ENCODE assay signal across 24 cellular contexts in genomic region chr3:80297720-80298119, GRCh38.
"Had no signal": no experiment of that assay in that cellular context is flagged by ENCODE, and none has a peak within 500 bp of the region (broad histone marks: within the 10 kb centered on the region; RNA-seq: fewer than 3 reads in every experiment).

No MANE protein-coding gene starts in this region.

- H3K9ac ChIP-seq: KMS-11, SK-N-SH had no signal

- H3K9me3 ChIP-seq: SK-N-SH had no signal

- H3K27ac ChIP-seq: HL-60, KMS-11, RWPE1 had no signal

- H3K4me3 ChIP-seq: K562 had no signal

- DNase-seq: Kasumi-1, MV-4-11, NCI-H1048, NCI-H1105, NCI-H1436 treated with DMSO at 0.1 percent for 48 hours, NCI-H1694, NCI-H187 treated with DMSO at 0.1 percent for 48 hours, NCI-H2029 treated with DMSO at 0.1 percent for 48 hours, NCI-H2107, NCI-H2171 treated with DMSO at 0.1 percent for 48 hours, NCI-H345, NCI-H446 treated with DMSO at 0.1 percent for 48 hours, NCI-H510A treated with DMSO at 0.1 percent for 48 hours, NCI-H526, NCI-H774, PC-3, SHP77, SK-N-SH, T-helper 1 cell, T-helper 17 cell had no signal

- H3K9me2 ChIP-seq: SK-N-SH had no signal

- H3K4me2 ChIP-seq: KMS-11, SK-N-SH had no signal
